ENCODE assay signal across 2 cellular contexts in the genomic region with DNA sequence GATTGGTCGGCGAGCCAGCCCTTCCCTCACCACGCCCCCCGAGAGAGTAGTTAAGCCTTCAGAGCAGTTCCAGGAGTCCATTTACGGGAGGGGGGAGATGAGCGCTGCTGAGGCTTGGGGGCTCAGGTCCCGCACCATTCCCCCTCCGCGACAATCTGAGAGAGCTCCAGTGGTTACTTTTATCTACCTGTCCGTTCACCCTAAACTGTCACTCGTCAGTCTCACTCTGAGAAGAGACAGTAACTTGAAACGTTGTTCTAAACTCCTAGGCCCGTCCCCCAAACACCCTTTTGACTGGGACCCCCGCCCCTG.
TF ChIP-seq lines count a peak whose summit lies in the region.

No MANE protein-coding gene starts in this region.

TF ChIP-seq in SK-N-SH, 30 proteins besides CTCF, POLR2A, EP300 and RAD21 (continued from another document):
- TF ChIP-seq, protein P1, sequence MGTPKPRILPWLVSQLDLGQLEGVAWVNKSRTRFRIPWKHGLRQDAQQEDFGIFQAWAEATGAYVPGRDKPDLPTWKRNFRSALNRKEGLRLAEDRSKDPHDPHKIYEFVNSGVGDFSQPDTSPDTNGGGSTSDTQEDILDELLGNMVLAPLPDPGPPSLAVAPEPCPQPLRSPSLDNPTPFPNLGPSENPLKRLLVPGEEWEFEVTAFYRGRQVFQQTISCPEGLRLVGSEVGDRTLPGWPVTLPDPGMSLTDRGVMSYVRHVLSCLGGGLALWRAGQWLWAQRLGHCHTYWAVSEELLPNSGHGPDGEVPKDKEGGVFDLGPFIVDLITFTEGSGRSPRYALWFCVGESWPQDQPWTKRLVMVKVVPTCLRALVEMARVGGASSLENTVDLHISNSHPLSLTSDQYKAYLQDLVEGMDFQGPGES (IDR thresholded peaks at IDR 0.05; ENCODE audit: low read depth, low read length), result no peak
- no peak for TF ChIP-seq SMC3 (IDR thresholded peaks at IDR 0.05; ENCODE audit: low read depth, low read length)
- TF ChIP-seq, protein P2, sequence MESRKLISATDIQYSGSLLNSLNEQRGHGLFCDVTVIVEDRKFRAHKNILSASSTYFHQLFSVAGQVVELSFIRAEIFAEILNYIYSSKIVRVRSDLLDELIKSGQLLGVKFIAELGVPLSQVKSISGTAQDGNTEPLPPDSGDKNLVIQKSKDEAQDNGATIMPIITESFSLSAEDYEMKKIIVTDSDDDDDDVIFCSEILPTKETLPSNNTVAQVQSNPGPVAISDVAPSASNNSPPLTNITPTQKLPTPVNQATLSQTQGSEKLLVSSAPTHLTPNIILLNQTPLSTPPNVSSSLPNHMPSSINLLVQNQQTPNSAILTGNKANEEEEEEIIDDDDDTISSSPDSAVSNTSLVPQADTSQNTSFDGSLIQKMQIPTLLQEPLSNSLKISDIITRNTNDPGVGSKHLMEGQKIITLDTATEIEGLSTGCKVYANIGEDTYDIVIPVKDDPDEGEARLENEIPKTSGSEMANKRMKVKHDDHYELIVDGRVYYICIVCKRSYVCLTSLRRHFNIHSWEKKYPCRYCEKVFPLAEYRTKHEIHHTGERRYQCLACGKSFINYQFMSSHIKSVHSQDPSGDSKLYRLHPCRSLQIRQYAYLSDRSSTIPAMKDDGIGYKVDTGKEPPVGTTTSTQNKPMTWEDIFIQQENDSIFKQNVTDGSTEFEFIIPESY (IDR thresholded peaks at IDR 0.05; ENCODE audit: borderline replicate concordance, low read depth), result no peak
- TF ChIP-seq TEAD4 (IDR thresholded peaks at IDR 0.05; ENCODE audit: borderline replicate concordance, insufficient read depth), result no peak
- no peak for TF ChIP-seq RXRA (IDR thresholded peaks at IDR 0.05; ENCODE audit: borderline replicate concordance, low read depth)
- TF ChIP-seq NRF1 (IDR thresholded peaks at IDR 0.05; ENCODE audit: low read depth, low read length), result no peak
- no peak for TF ChIP-seq SIN3A (IDR thresholded peaks at IDR 0.05; ENCODE audit: borderline replicate concordance, low read depth, low read length)
TF ChIP-seq in SK-N-SH: peak in this region for 0.

TF ChIP-seq in SK-N-SH treated with all-trans-retinoic acid at 6 μM for 48 hours, 23 proteins besides CTCF, POLR2A, EP300 and RAD21:
- TF ChIP-seq, protein P3, sequence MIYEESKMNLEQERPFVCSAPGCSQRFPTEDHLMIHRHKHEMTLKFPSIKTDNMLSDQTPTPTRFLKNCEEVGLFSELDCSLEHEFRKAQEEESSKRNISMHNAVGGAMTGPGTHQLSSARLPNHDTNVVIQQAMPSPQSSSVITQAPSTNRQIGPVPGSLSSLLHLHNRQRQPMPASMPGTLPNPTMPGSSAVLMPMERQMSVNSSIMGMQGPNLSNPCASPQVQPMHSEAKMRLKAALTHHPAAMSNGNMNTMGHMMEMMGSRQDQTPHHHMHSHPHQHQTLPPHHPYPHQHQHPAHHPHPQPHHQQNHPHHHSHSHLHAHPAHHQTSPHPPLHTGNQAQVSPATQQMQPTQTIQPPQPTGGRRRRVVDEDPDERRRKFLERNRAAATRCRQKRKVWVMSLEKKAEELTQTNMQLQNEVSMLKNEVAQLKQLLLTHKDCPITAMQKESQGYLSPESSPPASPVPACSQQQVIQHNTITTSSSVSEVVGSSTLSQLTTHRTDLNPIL (CRISPR knock-in tag; IDR thresholded peaks at IDR 0.05; ENCODE audit: low read depth), result no peak
- TF ChIP-seq BACH2 (CRISPR knock-in tag; IDR thresholded peaks at IDR 0.05; ENCODE audit: borderline replicate concordance) (no peak), SNAI2 (CRISPR knock-in tag; IDR thresholded peaks at IDR 0.05) (no peak), ISL1 (CRISPR knock-in tag; IDR thresholded peaks at IDR 0.05) (no peak), TCF4 (CRISPR knock-in tag; IDR thresholded peaks at IDR 0.05; ENCODE audit: borderline replicate concordance) (no peak)
